In genomic region chr6:163655217-163656121, GRCh38 we compare ENCODE assay signal across 15 cellular contexts.
DNase-seq lines count a peak whose midpoint lies in the region; ATAC-seq, FAIRE-seq and TF ChIP-seq lines count a peak whose summit lies in the region.
"Had no signal": no experiment of that assay in that cellular context is flagged by ENCODE, and none has a peak within 500 bp of the region (broad histone marks: within the 10 kb centered on the region; RNA-seq: fewer than 3 reads in every experiment).

No MANE protein-coding gene starts in this region.

- FAIRE-seq in GM12892 (lab: Jason Lieb, UNC): peak; percentile 33

- DNase-seq in GM12892 (ENCODE audit: insufficient read length) (no peak), left lobe of liver (ENCODE audit: low spot score) (no peak), NCI-H345 (lab: John Stamatoyannopoulos, UW) (no peak), SW480 (ENCODE audit: low spot score) (no peak)
- DNase-seq: activated CD4-positive, alpha-beta T cell treated with anti-CD3 and anti-CD28 coated beads, Interleukin-2, amount 10 ng/mL, durations not matched to agents 24 days and 14 days; activated CD8-positive, alpha-beta memory T cell treated with anti-CD3 and anti-CD28 coated beads, Interleukin-2, amount 50 U/mL, for 4 hours; cortex of kidney; NCI-H187; stimulated activated CD4-positive, alpha-beta T cell treated with anti-CD3 and anti-CD28 coated beads, Interleukin-12 subunit alpha, Interleukin-12 subunit beta, amount 100 ng/mL, for 4 hours; stimulated activated CD8-positive, alpha-beta memory T cell treated with anti-CD3 and anti-CD28 coated beads, Interleukin-4, amount 100 ng/mL, for 48 hours; testis had no signal

- ATAC-seq in GM19397 (IDR thresholded peaks at IDR 0.05; ENCODE audit: unreplicated experiment) (peak; percentile 67), HG03354 (IDR thresholded peaks at IDR 0.05; ENCODE audit: poor library complexity, severe bottlenecking, unreplicated experiment) (peak; percentile 77), left lobe of liver (peak; percentile 34), GM19023 (IDR thresholded peaks at IDR 0.05; ENCODE audit: unreplicated experiment) (no peak)
- ATAC-seq: CD8-positive, alpha-beta T cell had no signal

- no peak for TF ChIP-seq POLR2A in GM12892 (IDR thresholded peaks at IDR 0.05; ENCODE audit: low read depth, low read length)
